15 cellular contexts compared by ENCODE assay signal in the genomic region with DNA sequence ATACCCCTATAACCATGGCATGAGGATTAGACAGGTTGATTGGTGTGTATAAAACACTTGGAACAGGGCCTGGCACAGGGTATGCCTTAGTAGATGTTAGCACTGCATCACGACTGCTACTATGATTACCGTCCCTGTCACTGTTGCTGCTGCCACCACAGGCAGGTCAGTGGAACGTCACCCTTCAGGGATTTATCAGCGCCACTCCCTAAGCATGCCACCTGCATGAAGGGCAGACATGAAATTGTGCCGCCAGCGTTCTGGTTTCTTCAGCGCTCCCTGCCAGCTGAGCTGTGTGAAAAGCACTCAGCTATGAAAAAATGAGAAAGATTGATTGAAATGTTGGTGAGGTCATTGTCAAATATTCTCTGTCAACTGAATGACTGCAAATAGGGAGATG.
DNase-seq lines count a peak whose midpoint lies in the region; ATAC-seq and TF ChIP-seq lines count a peak whose summit lies in the region.
"Had no signal": no experiment of that assay in that cellular context is flagged by ENCODE, and none has a peak within 500 bp of the region (broad histone marks: within the 10 kb centered on the region; RNA-seq: fewer than 3 reads in every experiment).

No MANE protein-coding gene starts in this region.

- peaks cover 12% of the 10 kb centered on the region for H3K36me3 Mint-ChIP-seq in GM23338 (ENCODE audit: low read depth)

- no peak overlapping the region for H3K4me3 Mint-ChIP-seq in GM23338
- H3K4me3 Mint-ChIP-seq: stimulated activated naive CD8-positive, alpha-beta T cell treated with anti-CD3 and anti-CD28 coated beads, Interleukin-15, amount 100 ng/mL, for 72 hours had no signal

- H4K20me1 ChIP-seq in DND-41 (ENCODE audit: insufficient read depth, low read length), result no peaks in the 10 kb centered on the region
- no peaks in the 10 kb centered on the region for H4K20me1 ChIP-seq in GM23338 (replicated peaks; ENCODE audit: insufficient read depth)

- no peak overlapping the region for H3K9ac ChIP-seq in DND-41 (ENCODE audit: low read depth, low read length)

- no peaks in the 10 kb centered on the region for H3K27me3 ChIP-seq in DND-41 (ENCODE audit: insufficient read depth, low read length, poor library complexity)
- H3K27me3 ChIP-seq in GM23338 (ENCODE audit: insufficient read depth), result no peaks in the 10 kb centered on the region
- H3K27me3 ChIP-seq: cardiac muscle cell had no signal

- ATAC-seq in DND-41 (ENCODE audit: insufficient read depth, low read depth) (peak; percentile 59; the same call in 2 of the 3 replicates), GM23338 (no peak), left lobe of liver (peak; percentile 77), GM21360 (IDR thresholded peaks at IDR 0.05; ENCODE audit: unreplicated experiment) (no peak), GM18502 (IDR thresholded peaks at IDR 0.05; ENCODE audit: poor library complexity, unreplicated experiment) (no peak), GM19328 (IDR thresholded peaks at IDR 0.05; ENCODE audit: unreplicated experiment) (no peak)
- ATAC-seq: activated CD4-positive, CD25-positive, alpha-beta regulatory T cell treated with anti-CD3 and anti-CD28 coated beads, Interleukin-2, amount 50 U/mL, for 24 hours; Right ventricle myocardium inferior; stimulated activated naive CD8-positive, alpha-beta T cell treated with anti-CD3 and anti-CD28 coated beads, Interleukin-15, amount 100 ng/mL, for 72 hours had no signal

- no peak overlapping the region for H2AFZ ChIP-seq in DND-41 (ENCODE audit: low read depth, low read length)
- no peak overlapping the region for H2AFZ ChIP-seq in GM23338

- no peaks in the 10 kb centered on the region; the same call in 1 of the 2 replicates for H3K9me2 ChIP-seq in GM23338 (ENCODE audit: insufficient read depth)

- H3K9me3 Mint-ChIP-seq in GM23338, result peaks cover 34% of the 10 kb centered on the region

- H3K4me2 ChIP-seq in DND-41 (ENCODE audit: insufficient read depth, low read length) (no peak overlapping the region), GM23338 (no peak overlapping the region)

- H3K4me1 ChIP-seq in DND-41 (ENCODE audit: insufficient read depth, low read length), result 0 out of 2 replicates have a peak, but pooled peaks cover 3% of the 10 kb centered on the region
- H3K4me1 ChIP-seq in GM23338 (ENCODE audit: insufficient read depth), result peaks cover 9% of the 10 kb centered on the region; the same call in 1 of the 2 replicates

- H3K27ac ChIP-seq in DND-41 (ENCODE audit: low read length), result no peak overlapping the region
- H3K27ac ChIP-seq in GM23338 (ENCODE audit: low read depth), result no peak overlapping the region
- H3K27ac ChIP-seq: cardiac muscle cell had no signal

- H3K4me3 ChIP-seq in DND-41 (ENCODE audit: low read depth in 1 of 2, low read length in 2 of 2) (no peak overlapping the region), GM23338 (no peak overlapping the region)
- H3K4me3 ChIP-seq: cardiac muscle cell had no signal

- H3K36me3 ChIP-seq in DND-41 (ENCODE audit: insufficient read depth, low read length), result no peaks in the 10 kb centered on the region
- no peaks in the 10 kb centered on the region for H3K36me3 ChIP-seq in GM23338 (ENCODE audit: insufficient read depth)
- H3K36me3 ChIP-seq: cardiac muscle cell had no signal

- no peaks in the 10 kb centered on the region for H3K27me3 Mint-ChIP-seq in GM23338 (ENCODE audit: insufficient read depth, low read depth, poor library complexity)

- peaks cover 11% of the 10 kb centered on the region; the same call in 2 of the 3 replicates for H3K4me1 Mint-ChIP-seq in GM23338

- no peak overlapping the region for H3K27ac Mint-ChIP-seq in GM23338
- H3K27ac Mint-ChIP-seq: stimulated activated naive CD8-positive, alpha-beta T cell treated with anti-CD3 and anti-CD28 coated beads, Interleukin-15, amount 100 ng/mL, for 72 hours had no signal

- DNase-seq in DND-41, result no peak
- no peak for DNase-seq in GM23338 (ENCODE audit: low spot score)
- DNase-seq in NCI-H526 (lab: John Stamatoyannopoulos, UW), result peak; percentile 4 to 46
- DNase-seq in left lobe of liver (ENCODE audit: low spot score), result no peak
- DNase-seq in activated CD8-positive, alpha-beta memory T cell treated with anti-CD3 and anti-CD28 coated beads, Interleukin-2, amount 50 U/mL, for 48 hours, result no peak
- DNase-seq: DMS 273 treated with DMSO at 0.1 percent for 48 hours; NCI-H1048; stimulated activated CD4-positive, alpha-beta T cell treated with anti-CD3 and anti-CD28 coated beads, Interleukin-2, amount 100 ng/mL, for 24 hours; stimulated activated naive CD8-positive, alpha-beta T cell treated with anti-CD3 and anti-CD28 coated beads, Interleukin-15, amount 100 ng/mL, for 72 hours had no signal

- TF ChIP-seq CTCF in DND-41 (IDR thresholded peaks at IDR 0.05; ENCODE audit: borderline replicate concordance, extremely low read depth, low read length, poor library complexity, severe bottlenecking) (peak; percentile 37), GM23338 (conservative IDR thresholded peaks at IDR 0.05; ENCODE audit: low read depth in 2 of 2) (peak; percentile 11 to 39; a peak in 1 of 4 replicates)

- no peaks in the 10 kb centered on the region for H3F3A ChIP-seq in GM23338 (replicated peaks; ENCODE audit: low read depth)

- no peaks in the 10 kb centered on the region for H3K79me2 ChIP-seq in DND-41 (ENCODE audit: insufficient read depth, low read length)
- no peaks in the 10 kb centered on the region for H3K79me2 ChIP-seq in GM23338 (replicated peaks; ENCODE audit: insufficient read depth)

- H3K9me3 ChIP-seq in DND-41 (ENCODE audit: insufficient read depth, low read length, severe bottlenecking), result peaks cover 8% of the 10 kb centered on the region

TF ChIP-seq in GM23338, 12 proteins besides CTCF, POLR2A, EP300 and RAD21 (continues in another document):
- TF ChIP-seq, protein P1, sequence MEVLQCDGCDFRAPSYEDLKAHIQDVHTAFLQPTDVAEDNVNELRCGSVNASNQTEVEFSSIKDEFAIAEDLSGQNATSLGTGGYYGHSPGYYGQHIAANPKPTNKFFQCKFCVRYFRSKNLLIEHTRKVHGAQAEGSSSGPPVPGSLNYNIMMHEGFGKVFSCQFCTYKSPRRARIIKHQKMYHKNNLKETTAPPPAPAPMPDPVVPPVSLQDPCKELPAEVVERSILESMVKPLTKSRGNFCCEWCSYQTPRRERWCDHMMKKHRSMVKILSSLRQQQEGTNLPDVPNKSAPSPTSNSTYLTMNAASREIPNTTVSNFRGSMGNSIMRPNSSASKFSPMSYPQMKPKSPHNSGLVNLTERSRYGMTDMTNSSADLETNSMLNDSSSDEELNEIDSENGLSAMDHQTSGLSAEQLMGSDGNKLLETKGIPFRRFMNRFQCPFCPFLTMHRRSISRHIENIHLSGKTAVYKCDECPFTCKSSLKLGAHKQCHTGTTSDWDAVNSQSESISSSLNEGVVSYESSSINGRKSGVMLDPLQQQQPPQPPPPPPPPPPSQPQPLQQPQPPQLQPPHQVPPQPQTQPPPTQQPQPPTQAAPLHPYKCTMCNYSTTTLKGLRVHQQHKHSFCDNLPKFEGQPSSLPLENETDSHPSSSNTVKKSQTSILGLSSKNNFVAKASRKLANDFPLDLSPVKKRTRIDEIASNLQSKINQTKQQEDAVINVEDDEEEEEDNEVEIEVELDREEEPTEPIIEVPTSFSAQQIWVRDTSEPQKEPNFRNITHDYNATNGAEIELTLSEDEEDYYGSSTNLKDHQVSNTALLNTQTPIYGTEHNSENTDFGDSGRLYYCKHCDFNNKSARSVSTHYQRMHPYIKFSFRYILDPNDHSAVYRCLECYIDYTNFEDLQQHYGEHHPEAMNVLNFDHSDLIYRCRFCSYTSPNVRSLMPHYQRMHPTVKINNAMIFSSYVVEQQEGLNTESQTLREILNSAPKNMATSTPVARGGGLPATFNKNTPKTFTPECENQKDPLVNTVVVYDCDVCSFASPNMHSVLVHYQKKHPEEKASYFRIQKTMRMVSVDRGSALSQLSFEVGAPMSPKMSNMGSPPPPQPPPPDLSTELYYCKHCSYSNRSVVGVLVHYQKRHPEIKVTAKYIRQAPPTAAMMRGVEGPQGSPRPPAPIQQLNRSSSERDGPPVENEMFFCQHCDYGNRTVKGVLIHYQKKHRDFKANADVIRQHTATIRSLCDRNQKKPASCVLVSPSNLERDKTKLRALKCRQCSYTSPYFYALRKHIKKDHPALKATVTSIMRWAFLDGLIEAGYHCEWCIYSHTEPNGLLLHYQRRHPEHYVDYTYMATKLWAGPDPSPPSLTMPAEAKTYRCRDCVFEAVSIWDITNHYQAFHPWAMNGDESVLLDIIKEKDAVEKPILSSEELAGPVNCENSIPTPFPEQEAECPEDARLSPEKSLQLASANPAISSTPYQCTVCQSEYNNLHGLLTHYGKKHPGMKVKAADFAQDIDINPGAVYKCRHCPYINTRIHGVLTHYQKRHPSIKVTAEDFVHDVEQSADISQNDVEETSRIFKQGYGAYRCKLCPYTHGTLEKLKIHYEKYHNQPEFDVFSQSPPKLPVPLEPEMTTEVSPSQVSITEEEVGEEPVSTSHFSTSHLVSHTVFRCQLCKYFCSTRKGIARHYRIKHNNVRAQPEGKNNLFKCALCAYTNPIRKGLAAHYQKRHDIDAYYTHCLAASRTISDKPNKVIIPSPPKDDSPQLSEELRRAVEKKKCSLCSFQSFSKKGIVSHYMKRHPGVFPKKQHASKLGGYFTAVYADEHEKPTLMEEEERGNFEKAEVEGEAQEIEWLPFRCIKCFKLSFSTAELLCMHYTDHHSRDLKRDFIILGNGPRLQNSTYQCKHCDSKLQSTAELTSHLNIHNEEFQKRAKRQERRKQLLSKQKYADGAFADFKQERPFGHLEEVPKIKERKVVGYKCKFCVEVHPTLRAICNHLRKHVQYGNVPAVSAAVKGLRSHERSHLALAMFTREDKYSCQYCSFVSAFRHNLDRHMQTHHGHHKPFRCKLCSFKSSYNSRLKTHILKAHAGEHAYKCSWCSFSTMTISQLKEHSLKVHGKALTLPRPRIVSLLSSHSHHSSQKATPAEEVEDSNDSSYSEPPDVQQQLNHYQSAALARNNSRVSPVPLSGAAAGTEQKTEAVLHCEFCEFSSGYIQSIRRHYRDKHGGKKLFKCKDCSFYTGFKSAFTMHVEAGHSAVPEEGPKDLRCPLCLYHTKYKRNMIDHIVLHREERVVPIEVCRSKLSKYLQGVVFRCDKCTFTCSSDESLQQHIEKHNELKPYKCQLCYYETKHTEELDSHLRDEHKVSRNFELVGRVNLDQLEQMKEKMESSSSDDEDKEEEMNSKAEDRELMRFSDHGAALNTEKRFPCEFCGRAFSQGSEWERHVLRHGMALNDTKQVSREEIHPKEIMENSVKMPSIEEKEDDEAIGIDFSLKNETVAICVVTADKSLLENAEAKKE (CRISPR knock-in tag; IDR thresholded peaks at IDR 0.05), result no peak
- no peak for TF ChIP-seq EZH2 (IDR thresholded peaks at IDR 0.05; ENCODE audit: low read depth, unreplicated experiment)
- no peak for TF ChIP-seq STAT1 (IDR thresholded peaks at IDR 0.05; ENCODE audit: unreplicated experiment)
- TF ChIP-seq ZNF331 (CRISPR knock-in tag; IDR thresholded peaks at IDR 0.05; ENCODE audit: low read depth), result no peak
- no peak for TF ChIP-seq JUNB (IDR thresholded peaks at IDR 0.05; ENCODE audit: unreplicated experiment)
- TF ChIP-seq POLR2AphosphoS5 (IDR thresholded peaks at IDR 0.05; ENCODE audit: low read depth), result no peak
- no peak for TF ChIP-seq ZNF114 (CRISPR knock-in tag; IDR thresholded peaks at IDR 0.05)
- TF ChIP-seq CREB1 (CRISPR knock-in tag; IDR thresholded peaks at IDR 0.05; ENCODE audit: low read depth), result no peak
- TF ChIP-seq NANOG (IDR thresholded peaks at IDR 0.05; ENCODE audit: borderline replicate concordance), result no peak

Comparison
In these comparisons a context has a peak if more than half of its experiments do, and no peak if none do; other contexts are left out.
1. ATAC-seq: peak in DND-41 (single experiment) and left lobe of liver (single experiment); none in GM23338 (single experiment), GM21360 (single experiment), GM18502 (single experiment) and GM19328 (single experiment).
2. DNase-seq: peak in NCI-H526 (2 of 2); none in DND-41 (single experiment), GM23338 (single experiment), left lobe of liver (single experiment) and activated CD8-positive, alpha-beta memory T cell treated with anti-CD3 and anti-CD28 coated beads, Interleukin-2, amount 50 U/mL, for 48 hours (single experiment).